8 cellular contexts compared by ENCODE assay signal in the genomic region with DNA sequence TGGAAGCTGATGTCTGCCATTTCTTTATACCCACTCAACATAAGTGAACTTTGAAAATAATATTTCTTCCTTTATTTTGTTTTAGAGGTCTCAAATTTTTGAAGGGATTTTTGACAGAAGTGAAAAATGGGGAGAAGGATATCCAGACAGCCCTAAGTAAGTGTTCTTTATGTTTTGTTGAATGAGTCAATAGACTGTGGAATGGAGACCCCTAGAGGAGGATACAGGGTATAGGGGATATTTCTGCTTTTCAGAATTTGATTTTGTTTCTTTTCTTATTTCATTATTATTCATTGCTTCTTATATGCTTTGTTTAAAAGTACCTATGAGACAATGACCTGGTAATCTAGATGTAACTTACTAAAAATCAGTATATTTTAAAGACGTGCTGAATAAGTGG. TPM values are rescaled to one million over a fixed set of nuclear protein-coding genes. Genes with fewer than 3 reads are reported as not detected.
DNase-seq lines count a peak whose midpoint lies in the region; ATAC-seq, FAIRE-seq and TF ChIP-seq lines count a peak whose summit lies in the region.

No MANE protein-coding gene starts in this region.

- no peak overlapping the region for H3K4me3 ChIP-seq in gastroesophageal sphincter

- TF ChIP-seq POLR2A in GM12891 (IDR thresholded peaks at IDR 0.05; ENCODE audit: low read depth, low read length): no peak
- no peak for TF ChIP-seq POLR2A in gastroesophageal sphincter (IDR thresholded peaks at IDR 0.05)

- no peaks in the 10 kb centered on the region for H3K9me3 ChIP-seq in gastroesophageal sphincter

- H3K36me3 ChIP-seq in gastroesophageal sphincter: peaks cover 0 to 35% of the 10 kb centered on the region in 2 donors

- H3K4me1 Mint-ChIP-seq in T-cell: peaks cover 0 to 11% (median 5%) of the 10 kb centered on the region in 3 donors

- no peak overlapping the region for H3K27ac ChIP-seq in gastroesophageal sphincter

- CTCF ChIA-PET in T-cell (lab: Charles Lee): interaction anchor here (0.6 to 2.0 kb wide), 11 partner anchors 12 to 502 kb away, joined by 3 to 11 read pairs (median 4); no protein-coding TSS in a partner anchor

- no peaks in the 10 kb centered on the region for H3K9me3 Mint-ChIP-seq in T-cell

- POLR2A ChIA-PET in T-cell (lab: Charles Lee): no interaction called here

- H3K27ac Mint-ChIP-seq in T-cell: no peak overlapping the region

- peak; percentile 36 to 60 (median 50) for TF ChIP-seq CTCF in gastroesophageal sphincter (IDR thresholded peaks at IDR 0.05)

- peak; percentile 38 for FAIRE-seq in GM12891 (lab: Jason Lieb, UNC)

- no peak overlapping the region for H3K4me3 Mint-ChIP-seq in T-cell

- ATAC-seq in T-cell (replicated peaks in 1 of 4) (peak in 3 of 4 experiments; percentile 40 to 63 (median 62)), gastroesophageal sphincter (no peak), HG03571 (IDR thresholded peaks at IDR 0.05; ENCODE audit: unreplicated experiment) (no peak), HG02588 (IDR thresholded peaks at IDR 0.05; ENCODE audit: unreplicated experiment) (no peak)

- TF ChIP-seq EP300 in gastroesophageal sphincter (IDR thresholded peaks at IDR 0.05): no peak

- peaks cover 27% of the 10 kb centered on the region for H3K36me3 Mint-ChIP-seq in T-cell

- no peaks in the 10 kb centered on the region for H3K27me3 Mint-ChIP-seq in T-cell

- WGBS in gastroesophageal sphincter (ENCODE audit: low coverage in 1 of 2), 2 donors: 50 to 64% methylated on average over 1 of the region's 1 CpG

- no peaks in the 10 kb centered on the region for H3K27me3 ChIP-seq in gastroesophageal sphincter

- DNase-seq in AG08395 (ENCODE audit: low spot score) (peak; percentile 59), GM12891 (ENCODE audit: insufficient read length, low spot score) (peak; percentile 18), LHCN-M2 (ENCODE audit: low read depth) (peak; percentile 61), T-cell (no peak), putamen (ENCODE audit: low spot score) (peak; percentile 35)

- H3K4me1 ChIP-seq in gastroesophageal sphincter: no peaks in the 10 kb centered on the region

TF ChIP-seq in GM12891, 5 proteins besides CTCF, POLR2A, EP300 and RAD21:
- no peak for TF ChIP-seq POLR2AphosphoS5 (IDR thresholded peaks at IDR 0.05; ENCODE audit: low read depth, low read length)
- no peak for TF ChIP-seq POU2F2 (IDR thresholded peaks at IDR 0.05; ENCODE audit: low read depth, low read length)
- TF ChIP-seq PAX5 (IDR thresholded peaks at IDR 0.05; ENCODE audit: insufficient read depth, low read length, severe bottlenecking): no peak
- no peak for TF ChIP-seq SPI1 (IDR thresholded peaks at IDR 0.05; ENCODE audit: low read depth, low read length)
- no peak for TF ChIP-seq TAF1 (IDR thresholded peaks at IDR 0.05; ENCODE audit: low read depth, low read length)
TF ChIP-seq in GM12891: peak in this region for 0.

RNA-seq across cellular contexts. Expression of a gene that starts 34.4 kb away (rescaled TPM):
- 2.5 TPM for polyA plus RNA-seq in GM12891 (2012; ENCODE audit: low read depth, missing spikeins)
- 10.6 and 11.3 TPM in 2 replicates for total RNA-seq in LHCN-M2 (2014; rRNA removed)
- polyA plus RNA-seq in LHCN-M2 (2012): 5.7 TPM
- total RNA-seq in T-cell: 10 to 100 TPM in 2 of 5 donors, 1 to 10 TPM in 3; 8.6 to 11.2 (median 9.9) TPM
- 10 to 100 TPM in 2 of 4 donors, 1 to 10 TPM in 2; 7.5 to 16.3 (median 11.4) TPM for total RNA-seq in gastroesophageal sphincter

RNA-seq across cellular contexts. Expression of a gene that starts 36.1 kb away (rescaled TPM):
- 3.4 TPM for polyA plus RNA-seq in GM12891 (2012; ENCODE audit: low read depth, missing spikeins)
- total RNA-seq in LHCN-M2 (2014; rRNA removed): 24.6 and 28.9 TPM in 2 replicates
- 10.2 TPM for polyA plus RNA-seq in LHCN-M2 (2012)
- 1 to 10 TPM; 4.2 to 5.0 (median 4.5) TPM for total RNA-seq in T-cell
- 10 to 100 TPM in 1 of 4 donors, 1 to 10 TPM in 3; 7.0 to 10.7 (median 7.7) TPM for total RNA-seq in gastroesophageal sphincter

Comparison
In these comparisons a context has a peak if more than half of its experiments do, and no peak if none do; other contexts are left out.
1. DNase-seq: peak in AG08395 (single experiment), GM12891 (single experiment), LHCN-M2 (single experiment) and putamen (single experiment); none in T-cell (0 of 34).
2. ATAC-seq: peak in T-cell (3 of 4); none in gastroesophageal sphincter (single experiment), HG03571 (single experiment) and HG02588 (single experiment).